16 cellular contexts compared by ENCODE assay signal in the genomic region with DNA sequence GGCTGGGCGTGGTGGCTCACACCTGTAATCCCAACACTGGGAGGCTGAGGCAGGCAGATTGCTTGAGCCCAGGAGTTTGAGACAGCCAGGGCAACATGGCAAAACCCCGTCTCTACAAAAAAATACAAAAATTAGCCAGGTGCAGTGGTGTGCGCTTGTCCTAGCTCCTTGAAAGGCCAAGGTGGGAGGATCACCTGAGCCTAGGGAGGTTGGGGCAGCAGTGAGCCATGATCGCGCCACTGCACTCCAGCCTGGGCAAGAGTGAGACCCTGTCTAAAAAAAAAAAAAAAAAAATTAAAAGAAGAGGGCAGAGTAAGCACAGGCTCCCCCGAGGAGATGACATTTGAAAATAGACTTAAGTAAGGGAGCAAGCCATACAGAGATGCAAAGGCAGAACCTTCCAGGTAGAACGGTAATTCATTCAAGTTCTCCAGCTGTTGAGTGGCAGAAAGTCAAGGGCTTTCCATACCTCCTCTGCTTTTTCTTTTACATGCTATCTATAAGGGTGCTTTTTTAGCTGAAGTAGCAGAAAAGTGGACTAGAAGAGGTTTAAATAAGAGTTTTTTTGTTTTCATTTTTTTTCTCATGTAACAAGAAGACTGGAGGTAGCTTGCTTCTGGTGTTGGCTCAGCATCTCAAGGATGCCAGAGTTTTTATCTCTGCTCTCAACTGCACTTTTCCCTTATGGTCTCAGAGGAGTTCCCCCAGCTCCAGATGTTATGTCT. TPM values are rescaled to one million over a fixed set of nuclear protein-coding genes. Genes with fewer than 3 reads are reported as not detected.
DNase-seq lines count a peak whose midpoint lies in the region; ATAC-seq and TF ChIP-seq lines count a peak whose summit lies in the region.
"Had no signal": no experiment of that assay in that cellular context is flagged by ENCODE, and none has a peak within 500 bp of the region (broad histone marks: within the 10 kb centered on the region; RNA-seq: fewer than 3 reads in every experiment).

No MANE protein-coding gene starts in this region.

- TF ChIP-seq EP300 in upper lobe of left lung (IDR thresholded peaks at IDR 0.05), result no peak

- no peak overlapping the region for H3K27ac ChIP-seq in mammary epithelial cell (ENCODE audit: insufficient read depth, low read depth, low read length)
- peak overlapping the region; percentile 29 for H3K27ac ChIP-seq in cingulate gyrus (ENCODE audit: low read depth, low read length)
- peak overlapping the region; percentile 50 for H3K27ac ChIP-seq in muscle layer of duodenum (ENCODE audit: low read length)
- H3K27ac ChIP-seq in upper lobe of left lung, result peak overlapping the region; percentile 11 to 96 (median 88)
- H3K27ac ChIP-seq: GM23248 had no signal

- in situ Hi-C loops in mammary epithelial cell (cut with MboI; ENCODE audit: low sequenced_read_pairs in 2 of 2), result no loop called here

- H3K36me3 ChIP-seq in mammary epithelial cell (ENCODE audit: insufficient read depth, low read length), result peaks cover 2% of the 10 kb centered on the region
- peaks cover 5 to 6% of the 10 kb centered on the region in 2 donors for H3K36me3 ChIP-seq in muscle layer of duodenum (ENCODE audit: control insufficient read depth in 1 of 2, insufficient read depth in 2 of 2, low read length in 2 of 2)
- H3K36me3 ChIP-seq in upper lobe of left lung, result no peaks in the 10 kb centered on the region
- H3K36me3 ChIP-seq: Peyer's patch had no signal

- no peak overlapping the region for H3K4me3 Mint-ChIP-seq in MCF 10A (ENCODE audit: unreplicated experiment)
- H3K4me3 Mint-ChIP-seq: activated CD4-positive, alpha-beta memory T cell treated with anti-CD3 and anti-CD28 coated beads for 36 hours; activated naive CD4-positive, alpha-beta T cell treated with anti-CD3 and anti-CD28 coated beads, Interleukin-2, amount 50 U/mL, for 24 hours; activated T-cell treated with anti-CD3 and anti-CD28 coated beads, Interleukin-2, amount 50 U/mL, for 24 hours had no signal

- POLR2A ChIA-PET in MCF 10A (lab: Yijun Ruan, JAX), result interaction anchor here (0.5 to 11.0 kb wide), 7 partner anchors 9 to 1474 kb away, joined by 3 to 520 read pairs (median 3); partner anchors contain the start of gene DUSP1

- H3K4me1 ChIP-seq in mammary epithelial cell (ENCODE audit: insufficient read depth, low read length), result peaks cover 30% of the 10 kb centered on the region
- peaks cover 27 to 30% of the 10 kb centered on the region in 2 donors for H3K4me1 ChIP-seq in muscle layer of duodenum (ENCODE audit: control insufficient read depth in 1 of 2, insufficient read depth in 2 of 2, low read length in 2 of 2)
- H3K4me1 ChIP-seq in upper lobe of left lung, result peaks cover 49 to 82% (median 67%) of the 10 kb centered on the region in 4 donors

- intact Hi-C loops in MCF 10A (cut with micrococcal nuclease) (no loop called here), mammary epithelial cell (cut with micrococcal nuclease) (no loop called here)

- no peaks in the 10 kb centered on the region for H4K20me1 ChIP-seq in mammary epithelial cell (ENCODE audit: insufficient read depth, low read length)

- peaks cover 27% of the 10 kb centered on the region for H3K79me2 ChIP-seq in mammary epithelial cell (ENCODE audit: insufficient read depth, low read length)

- TF ChIP-seq POLR2A in upper lobe of left lung (IDR thresholded peaks at IDR 0.05), result no peak

- no peak overlapping the region for H2AFZ ChIP-seq in mammary epithelial cell (ENCODE audit: low read depth, low read length)
- H2AFZ ChIP-seq: GM23248, parathyroid adenoma had no signal

- H3K36me3 Mint-ChIP-seq in MCF 10A (ENCODE audit: insufficient read depth, unreplicated experiment), result peaks cover 20% of the 10 kb centered on the region
- H3K36me3 Mint-ChIP-seq: activated CD4-positive, alpha-beta memory T cell treated with anti-CD3 and anti-CD28 coated beads for 36 hours; activated naive CD4-positive, alpha-beta T cell treated with anti-CD3 and anti-CD28 coated beads, Interleukin-2, amount 50 U/mL, for 24 hours had no signal

- H3K4me3 ChIP-seq in mammary epithelial cell (replicated peaks in 1 of 3; ENCODE audit: insufficient read depth in 1 of 3, low read depth in 2 of 3, low read length in 3 of 3) (no peak overlapping the region), muscle layer of duodenum (ENCODE audit: low read depth in 1 of 2, low read length in 2 of 2) (no peak overlapping the region), upper lobe of left lung (no peak overlapping the region)
- H3K4me3 ChIP-seq: GM23248, Peyer's patch had no signal

- dilution Hi-C loops in mammary epithelial cell (cut with HindIII; ENCODE audit: low sequenced_read_pairs), result no loop called here

- H3K4me2 ChIP-seq in mammary epithelial cell (ENCODE audit: insufficient read depth, low read depth, low read length), result no peak overlapping the region

- H3K9me3 Mint-ChIP-seq in MCF 10A (ENCODE audit: unreplicated experiment), result no peaks in the 10 kb centered on the region
- H3K9me3 Mint-ChIP-seq: activated CD4-positive, alpha-beta memory T cell treated with anti-CD3 and anti-CD28 coated beads for 36 hours; activated naive CD4-positive, alpha-beta T cell treated with anti-CD3 and anti-CD28 coated beads, Interleukin-2, amount 50 U/mL, for 24 hours; activated T-cell treated with anti-CD3 and anti-CD28 coated beads, Interleukin-2, amount 50 U/mL, for 24 hours had no signal

- peak overlapping the region; percentile 70 for H3K27ac Mint-ChIP-seq in MCF 10A (ENCODE audit: low read depth, unreplicated experiment)
- H3K27ac Mint-ChIP-seq: activated CD4-positive, alpha-beta memory T cell treated with anti-CD3 and anti-CD28 coated beads for 36 hours; activated naive CD4-positive, alpha-beta T cell treated with anti-CD3 and anti-CD28 coated beads, Interleukin-2, amount 50 U/mL, for 24 hours had no signal

- no peaks in the 10 kb centered on the region for H3K9me3 ChIP-seq in mammary epithelial cell (replicated peaks; ENCODE audit: insufficient read depth, low read length)
- H3K9me3 ChIP-seq in muscle layer of duodenum (ENCODE audit: control insufficient read depth in 1 of 2, low read length in 2 of 2), result no peaks in the 10 kb centered on the region
- no peaks in the 10 kb centered on the region for H3K9me3 ChIP-seq in upper lobe of left lung
- H3K9me3 ChIP-seq: Peyer's patch had no signal

- no peak for TF ChIP-seq CTCF in MCF 10A (IDR thresholded peaks at IDR 0.05; ENCODE audit: unreplicated experiment)
- no peak for TF ChIP-seq CTCF in mammary epithelial cell (conservative IDR thresholded peaks at IDR 0.05 in 1 of 2, IDR thresholded peaks at IDR 0.05 in 1 of 2; ENCODE audit: extremely low read depth in 1 of 2, insufficient read depth in 1 of 2, low read depth in 1 of 2, low read length in 2 of 2)
- TF ChIP-seq CTCF in upper lobe of left lung (IDR thresholded peaks at IDR 0.05), result no peak

- no peak for ATAC-seq in upper lobe of left lung (ENCODE audit: low FRiP score in 2 of 2)

- CTCF ChIA-PET in MCF 10A (lab: Yijun Ruan, JAX) (interaction anchor here (0.6 to 1.7 kb wide), 5 partner anchors 10 to 158 kb away, joined by 3 to 6 read pairs (median 4); partner anchors contain the start of gene RPL26L1), mammary epithelial cell (lab: Charles Lee; ENCODE audit: low non-redundant PET) (no interaction called here)

- no peaks in the 10 kb centered on the region for H3K27me3 Mint-ChIP-seq in MCF 10A (ENCODE audit: insufficient read depth, unreplicated experiment)
- H3K27me3 Mint-ChIP-seq: activated CD4-positive, alpha-beta memory T cell treated with anti-CD3 and anti-CD28 coated beads for 36 hours; activated naive CD4-positive, alpha-beta T cell treated with anti-CD3 and anti-CD28 coated beads, Interleukin-2, amount 50 U/mL, for 24 hours; activated T-cell treated with anti-CD3 and anti-CD28 coated beads, Interleukin-2, amount 50 U/mL, for 24 hours had no signal

- H3K4me1 Mint-ChIP-seq in MCF 10A (ENCODE audit: insufficient read depth, unreplicated experiment), result peaks cover 18% of the 10 kb centered on the region

- DNase-seq in MCF 10A (ENCODE audit: unreplicated experiment) (no peak), mammary epithelial cell (no peak), upper lobe of left lung (no peak), NCI-H2227 treated with DMSO at 0.1 percent for 48 hours (lab: John Stamatoyannopoulos, UW) (no peak), NCI-H1092 treated with DMSO at 0.1 percent for 48 hours (lab: John Stamatoyannopoulos, UW) (no peak)
- DNase-seq in stimulated activated CD4-positive, alpha-beta T cell treated with anti-CD3 and anti-CD28 coated beads, Interleukin-12 subunit alpha, Interleukin-12 subunit beta, amount 100 ng/mL, for 4 hours, result no peak
- DNase-seq: activated CD4-positive, alpha-beta memory T cell treated with anti-CD3 and anti-CD28 coated beads for 36 hours; activated T-cell treated with anti-CD3 and anti-CD28 coated beads, Interleukin-2, amount 50 U/mL, for 24 hours; GM23248; hippocampal formation; KBM-7; Peyer's patch had no signal

- no TSS peak for BruUV-seq in MCF 10A (replicated peaks; lab: Mats Ljungman, UMichigan)
- BruUV-seq in mammary epithelial cell (replicated peaks; lab: Mats Ljungman, UMichigan), result no TSS peak

- H3K27me3 ChIP-seq in mammary epithelial cell (ENCODE audit: insufficient read depth, low read length), result no peaks in the 10 kb centered on the region
- no peaks in the 10 kb centered on the region for H3K27me3 ChIP-seq in muscle layer of duodenum (ENCODE audit: low read depth, low read length)
- H3K27me3 ChIP-seq in upper lobe of left lung, result no peaks in the 10 kb centered on the region
- H3K27me3 ChIP-seq: Peyer's patch had no signal

- no peak overlapping the region for H3K9ac ChIP-seq in mammary epithelial cell (ENCODE audit: insufficient read depth, low read length)
- H3K9ac ChIP-seq: GM23248, parathyroid adenoma had no signal

- WGBS in mammary epithelial cell (ENCODE audit: low coverage, missing lambda C conversion rate), result 97% methylated on average over 6 of the region's 7 CpGs
- WGBS in upper lobe of left lung, 2 donors, result 89 to 90% methylated on average over 7 of the region's 7 CpGs

RNA-seq across cellular contexts. Expression of gene ERGIC1, which starts 40.8 kb away (rescaled TPM):
- total RNA-seq in MCF 10A (2022) (257 and 292 TPM in 2 replicates), mammary epithelial cell (10 to 100 TPM; 58.8 to 98.6 TPM), upper lobe of left lung (100 to 1,000 TPM; 158 to 225 (median 173) TPM)
- 111 TPM for polyA plus RNA-seq in mammary epithelial cell
- polyA minus RNA-seq in mammary epithelial cell, result 158 TPM
